ENCODE assay signal across 15 cellular contexts in genomic region chr6:45717715-45718114, GRCh38.
DNase-seq lines count a peak whose midpoint lies in the region; ATAC-seq and TF ChIP-seq lines count a peak whose summit lies in the region.
"Had no signal": no experiment of that assay in that cellular context is flagged by ENCODE, and none has a peak within 500 bp of the region (broad histone marks: within the 10 kb centered on the region; RNA-seq: fewer than 3 reads in every experiment).

No MANE protein-coding gene starts in this region.

- no peak for ATAC-seq in IMR-90 (ENCODE audit: low read depth)
- ATAC-seq in body of pancreas = no peak

- no peaks in the 10 kb centered on the region for H3K36me3 Mint-ChIP-seq in activated T-cell treated with anti-CD3 and anti-CD28 coated beads, Interleukin-2, amount 50 U/mL, for 24 hours (ENCODE audit: low read depth)
- peaks cover under 1% of the 10 kb centered on the region for H3K36me3 Mint-ChIP-seq in activated T-helper 2 cell treated with anti-CD3 and anti-CD28 coated beads, Interferon-gamma antibody, Interleukin-2, Interleukin-4, amounts not matched to agents 10 μg/mL and 5 μg/mL and 100 μg/mL, durations not matched to agents 14 hours and 24 hours and 36 hours (ENCODE audit: low read depth)
- H3K36me3 Mint-ChIP-seq: CD4-positive, CD25-positive, alpha-beta regulatory T cell had no signal

- 100% methylated on average over 1 of the region's 6 CpGs; no CpG with 5 or more reads in 1 of the 2 experiments for WGBS in IMR-90 (ENCODE audit: extremely low coverage in 2 of 2, insufficient read length in 1 of 2), 2 experiments
- 68 to 74% methylated on average over 6 of the region's 6 CpGs for WGBS in body of pancreas, 2 donors

- no peaks in the 10 kb centered on the region for H3K79me1 ChIP-seq in IMR-90 (ENCODE audit: low read depth in 1 of 2, low read length in 2 of 2)

- H3K9me3 Mint-ChIP-seq in activated T-cell treated with anti-CD3 and anti-CD28 coated beads, Interleukin-2, amount 50 U/mL, for 24 hours = peaks cover under 1% of the 10 kb centered on the region
- peaks cover 1% of the 10 kb centered on the region for H3K9me3 Mint-ChIP-seq in activated T-helper 2 cell treated with anti-CD3 and anti-CD28 coated beads, Interferon-gamma antibody, Interleukin-2, Interleukin-4, amounts not matched to agents 10 μg/mL and 5 μg/mL and 100 μg/mL, durations not matched to agents 14 hours and 24 hours and 36 hours

- TF ChIP-seq CTCF in IMR-90 (conservative IDR thresholded peaks at IDR 0.05; ENCODE audit: low read depth, low read length) = no peak
- TF ChIP-seq CTCF in body of pancreas (IDR thresholded peaks at IDR 0.05) = no peak

- H2BK5ac ChIP-seq in IMR-90 (ENCODE audit: low read depth, low read length, poor library complexity, severe bottlenecking) = no peak overlapping the region

- no peak overlapping the region for H3K4me3 ChIP-seq in IMR-90 (ENCODE audit: insufficient read depth, low read depth, low read length)
- H3K4me3 ChIP-seq in body of pancreas = no peak overlapping the region
- H3K4me3 ChIP-seq: BLaER1 treated with 17β-estradiol and CSF1 and Interleukin-3, amounts not matched to agents 10 nM and 100 nM; HAP-1 had no signal

- H3K9ac ChIP-seq in IMR-90 (ENCODE audit: low read depth, low read length) = no peak overlapping the region
- H3K9ac ChIP-seq: BLaER1 treated with 17β-estradiol and CSF1 and Interleukin-3, amounts not matched to agents 10 nM and 100 nM had no signal

- H3K9me1 ChIP-seq in IMR-90 (ENCODE audit: insufficient read depth, low read length) = peaks cover 9% of the 10 kb centered on the region; the same call in 1 of the 2 replicates

- H3K4me1 Mint-ChIP-seq in activated T-cell treated with anti-CD3 and anti-CD28 coated beads, Interleukin-2, amount 50 U/mL, for 24 hours (ENCODE audit: low read depth) = peaks cover 56% of the 10 kb centered on the region
- H3K4me1 Mint-ChIP-seq in activated T-helper 2 cell treated with anti-CD3 and anti-CD28 coated beads, Interferon-gamma antibody, Interleukin-2, Interleukin-4, amounts not matched to agents 10 μg/mL and 5 μg/mL and 100 μg/mL, durations not matched to agents 14 hours and 24 hours and 36 hours (ENCODE audit: low read depth) = peaks cover 59% of the 10 kb centered on the region

- H3K18ac ChIP-seq in IMR-90 (ENCODE audit: low read depth, low read length) = no peak overlapping the region

- peaks cover 11% of the 10 kb centered on the region for H3K4me1 ChIP-seq in IMR-90 (ENCODE audit: control insufficient read depth, insufficient read depth, low read length)
- no peaks in the 10 kb centered on the region for H3K4me1 ChIP-seq in body of pancreas
- H3K4me1 ChIP-seq: HAP-1 had no signal

- no peak overlapping the region for H3K4ac ChIP-seq in IMR-90 (ENCODE audit: low read depth, low read length)

- H4K5ac ChIP-seq in IMR-90 (ENCODE audit: low read depth, low read length) = no peak overlapping the region

- peak overlapping the region; percentile 46; the same call in 1 of the 2 replicates for H2BK20ac ChIP-seq in IMR-90 (ENCODE audit: low read depth, low read length)

- H4K91ac ChIP-seq in IMR-90 (ENCODE audit: insufficient read depth, low read depth, low read length) = peak overlapping the region; percentile 62; the same call in 1 of the 2 replicates

- 0 out of 2 replicates have a peak overlapping the region, but pooled peaks have one; percentile 2 for H2BK120ac ChIP-seq in IMR-90 (ENCODE audit: low read depth, low read length)

- H3K23ac ChIP-seq in IMR-90 (ENCODE audit: low read depth, low read length) = no peak overlapping the region

- TF ChIP-seq POLR2A in IMR-90 (IDR thresholded peaks at IDR 0.05; ENCODE audit: low read depth, low read length) (no peak), body of pancreas (IDR thresholded peaks at IDR 0.05) (no peak)

- no peaks in the 10 kb centered on the region for H4K20me1 ChIP-seq in IMR-90 (ENCODE audit: insufficient read depth, low read length)
- H4K20me1 ChIP-seq: BLaER1 treated with 17β-estradiol and CSF1 and Interleukin-3, amounts not matched to agents 10 nM and 100 nM had no signal

- no peaks in the 10 kb centered on the region for H3K9me3 ChIP-seq in IMR-90 (ENCODE audit: control insufficient read depth, insufficient read depth, low read length)
- no peaks in the 10 kb centered on the region for H3K9me3 ChIP-seq in body of pancreas
- H3K9me3 ChIP-seq: HAP-1 had no signal

- no TSS peak for BruUV-seq in IMR-90 (replicated peaks; lab: Mats Ljungman, UMichigan)

- no peak for TF ChIP-seq RAD21 in IMR-90 (IDR thresholded peaks at IDR 0.05; ENCODE audit: low read length)

- no peak overlapping the region for H3K56ac ChIP-seq in IMR-90 (ENCODE audit: extremely low read depth, insufficient read depth, low read length)

- in situ Hi-C loops in IMR-90 (cut with MboI; ENCODE audit: low sequenced_read_pairs) = loop anchor here (10.0 to 25.0 kb wide), 3 partner anchors 630 to 1230 kb away; no protein-coding TSS in a partner anchor

- no peaks in the 10 kb centered on the region for H3K27me3 ChIP-seq in IMR-90 (ENCODE audit: control insufficient read depth, insufficient read depth, low read length)
- no peaks in the 10 kb centered on the region for H3K27me3 ChIP-seq in body of pancreas
- H3K27me3 ChIP-seq: BLaER1 treated with 17β-estradiol and CSF1 and Interleukin-3, amounts not matched to agents 10 nM and 100 nM had no signal

- no peak overlapping the region for H3K14ac ChIP-seq in IMR-90 (replicated peaks; ENCODE audit: low read depth, low read length)

- H2AK5ac ChIP-seq in IMR-90 (ENCODE audit: low read depth, low read length) = no peak overlapping the region

- intact Hi-C loops in IMR-90 (cut with micrococcal nuclease) = loop anchor here (10.0 kb wide), 1 partner anchor 633 kb away; no protein-coding TSS in a partner anchor
- intact Hi-C loops in activated T-helper 2 cell treated with anti-CD3 and anti-CD28 coated beads, Interferon-gamma antibody, Interleukin-2, Interleukin-4, amounts not matched to agents 10 μg/mL and 5 μg/mL and 100 μg/mL, durations not matched to agents 14 hours and 24 hours and 36 hours (cut with micrococcal nuclease) = loop anchor here (10.0 kb wide), 3 partner anchors 513 to 1243 kb away; no protein-coding TSS in a partner anchor
- intact Hi-C loops in body of pancreas (cut with DNase I) = loop anchor here (5.0 to 10.0 kb wide), 2 partner anchors 1065 to 1243 kb away; no protein-coding TSS in a partner anchor

- no peaks in the 10 kb centered on the region for H3K36me3 ChIP-seq in IMR-90 (ENCODE audit: control insufficient read depth, insufficient read depth, low read length)
- H3K36me3 ChIP-seq in body of pancreas (replicated peaks in 1 of 2; ENCODE audit: insufficient read depth in 1 of 2, low read depth in 2 of 2) = no peaks in the 10 kb centered on the region
- H3K36me3 ChIP-seq: BLaER1 treated with 17β-estradiol and CSF1 and Interleukin-3, amounts not matched to agents 10 nM and 100 nM; HAP-1 had no signal

- H2BK15ac ChIP-seq in IMR-90 (ENCODE audit: low read depth, low read length) = no peak overlapping the region

- no peak overlapping the region for H3K4me3 Mint-ChIP-seq in activated T-cell treated with anti-CD3 and anti-CD28 coated beads, Interleukin-2, amount 50 U/mL, for 24 hours
- no peak overlapping the region for H3K4me3 Mint-ChIP-seq in activated T-helper 2 cell treated with anti-CD3 and anti-CD28 coated beads, Interferon-gamma antibody, Interleukin-2, Interleukin-4, amounts not matched to agents 10 μg/mL and 5 μg/mL and 100 μg/mL, durations not matched to agents 14 hours and 24 hours and 36 hours (ENCODE audit: low read depth)
- H3K4me3 Mint-ChIP-seq: CD4-positive, CD25-positive, alpha-beta regulatory T cell; HFFc6 had no signal

- CTCF ChIA-PET in IMR-90 (lab: Yijun Ruan, JAX) = no interaction called here

- POLR2A ChIA-PET in IMR-90 (lab: Charles Lee; ENCODE audit: unreplicated experiment) = no interaction called here

- no peak overlapping the region for H3K4me2 ChIP-seq in IMR-90 (ENCODE audit: low read depth, low read length)

- H3K27ac Mint-ChIP-seq in activated T-cell treated with anti-CD3 and anti-CD28 coated beads, Interleukin-2, amount 50 U/mL, for 24 hours = peak overlapping the region; percentile 61
- peak overlapping the region; percentile 41 for H3K27ac Mint-ChIP-seq in activated T-helper 2 cell treated with anti-CD3 and anti-CD28 coated beads, Interferon-gamma antibody, Interleukin-2, Interleukin-4, amounts not matched to agents 10 μg/mL and 5 μg/mL and 100 μg/mL, durations not matched to agents 14 hours and 24 hours and 36 hours
- H3K27ac Mint-ChIP-seq: HFFc6 had no signal

- H4K8ac ChIP-seq in IMR-90 (ENCODE audit: low read depth in 2 of 2, low read length in 2 of 2) = no peak overlapping the region

- no peak overlapping the region for H3K27ac ChIP-seq in IMR-90 (ENCODE audit: insufficient read depth, low read length)
- no peak overlapping the region for H3K27ac ChIP-seq in body of pancreas
- H3K27ac ChIP-seq: BLaER1 treated with 17β-estradiol and CSF1 and Interleukin-3, amounts not matched to agents 10 nM and 100 nM; HL-60 had no signal

- no peak overlapping the region for H2AK9ac ChIP-seq in IMR-90 (replicated peaks; ENCODE audit: low read depth, low read length, poor library complexity)

- no peak overlapping the region for H2AFZ ChIP-seq in IMR-90 (replicated peaks; ENCODE audit: low read length, poor library complexity)

- DNase-seq in activated T-cell treated with anti-CD3 and anti-CD28 coated beads, Interleukin-2, amount 50 U/mL, for 24 hours = no peak
- DNase-seq in activated T-cell treated with anti-CD3 and anti-CD28 coated beads for 4 hours (no peak), IMR-90 (no peak), body of pancreas (no peak)
- DNase-seq in activated T-helper 2 cell treated with anti-CD3 and anti-CD28 coated beads, Interferon-gamma antibody, Interleukin-2, Interleukin-4, amounts not matched to agents 10 μg/mL and 5 μg/mL and 100 μg/mL, durations not matched to agents 14 hours and 24 hours and 36 hours (ENCODE audit: low spot score) = no peak
- no peak for DNase-seq in activated CD4-positive, alpha-beta T cell treated with anti-CD3 and anti-CD28 coated beads for 48 hours
- no peak for DNase-seq in stimulated activated CD4-positive, alpha-beta T cell treated with anti-CD3 and anti-CD28 coated beads, Interleukin-2, amount 100 ng/mL, for 24 hours
- DNase-seq: ACHN; CD4-positive, CD25-positive, alpha-beta regulatory T cell; DMS53; GF-D8; HFFc6 had no signal

- no peaks in the 10 kb centered on the region for H3K27me3 Mint-ChIP-seq in activated T-cell treated with anti-CD3 and anti-CD28 coated beads, Interleukin-2, amount 50 U/mL, for 24 hours
- H3K27me3 Mint-ChIP-seq in activated T-helper 2 cell treated with anti-CD3 and anti-CD28 coated beads, Interferon-gamma antibody, Interleukin-2, Interleukin-4, amounts not matched to agents 10 μg/mL and 5 μg/mL and 100 μg/mL, durations not matched to agents 14 hours and 24 hours and 36 hours (ENCODE audit: low read depth) = no peaks in the 10 kb centered on the region

- dilution Hi-C loops in IMR-90 (cut with HindIII; ENCODE audit: low sequenced_read_pairs, unreplicated experiment) = no loop called here

TF ChIP-seq in IMR-90, 13 proteins besides CTCF, POLR2A, EP300 and RAD21 (continues in another document):
- no peak for TF ChIP-seq MXI1 (IDR thresholded peaks at IDR 0.05; ENCODE audit: borderline replicate concordance, low read depth, low read length)
- no peak for TF ChIP-seq BHLHE40 (IDR thresholded peaks at IDR 0.05; ENCODE audit: low read depth, low read length)
